ENCODE assay signal across 8 cellular contexts in genomic region chr5:150759334-150759583, GRCh38. TPM values are rescaled to one million over a fixed set of nuclear protein-coding genes. Genes with fewer than 3 reads are reported as not detected.
DNase-seq lines count a peak whose midpoint lies in the region; ATAC-seq, FAIRE-seq and TF ChIP-seq lines count a peak whose summit lies in the region.

No MANE protein-coding gene starts in this region.

- 62% methylated on average over 4 of the region's 4 CpGs for WGBS in K562 (ENCODE audit: insufficient coverage, low coverage, missing lambda C conversion rate)
- 80% methylated on average over 4 of the region's 4 CpGs for whole genome bisulfite sequencing in thymus

- DNase-seq in K562 (ENCODE audit: extremely low read depth in 1 of 4, low spot score in 3 of 4) (no peak), left lung (no peak), sciatic nerve (ENCODE audit: low spot score) (no peak), SW480 (ENCODE audit: low spot score) (no peak), islet precursor cell (no peak), HuH-7 (ENCODE audit: low spot score) (no peak)

- peaks cover 25% of the 10 kb centered on the region; the same call in 2 of the 3 replicates for H3K36me3 ChIP-seq in K562 (ENCODE audit: control insufficient read depth, insufficient read depth, low read length)
- peaks cover 0 to 22% of the 10 kb centered on the region in 2 donors for H3K36me3 ChIP-seq in left lung
- H3K36me3 ChIP-seq in thymus (ENCODE audit: control insufficient read depth, insufficient read depth), result peaks cover 6% of the 10 kb centered on the region

- H3K27me3 ChIP-seq in K562 (ENCODE audit: control insufficient read depth in 2 of 2, insufficient read depth in 2 of 2, low read length in 2 of 2), result no peaks in the 10 kb centered on the region
- no peaks in the 10 kb centered on the region for H3K27me3 ChIP-seq in left lung
- H3K27me3 ChIP-seq in thymus (ENCODE audit: control insufficient read depth, insufficient read depth), result no peaks in the 10 kb centered on the region

- peak overlapping the region; percentile 99 for H2AFZ ChIP-seq in K562 (ENCODE audit: low read depth, low read length)

- no peak for TF ChIP-seq POLR2A in K562 (conservative IDR thresholded peaks at IDR 0.05)

- H3K27ac ChIP-seq in K562 (ENCODE audit: extremely low read depth, low read depth, low read length), result peak overlapping the region; percentile 99
- H3K27ac ChIP-seq in left lung, result peak overlapping the region; percentile 95 to 96
- H3K27ac ChIP-seq in thymus (ENCODE audit: low read depth), result peak overlapping the region; percentile 97

- H3K79me2 ChIP-seq in K562 (ENCODE audit: control insufficient read depth, insufficient read depth, low read length), result peaks cover 39% of the 10 kb centered on the region

- H3K9ac ChIP-seq in K562 (ENCODE audit: insufficient read depth in 1 of 2, low read depth in 2 of 2, low read length in 2 of 2), result peak overlapping the region; percentile 91 to 94; a peak in 3 of 4 replicates

- H3K4me1 ChIP-seq in K562 (replicated peaks in 1 of 2; ENCODE audit: control insufficient read depth in 2 of 2, insufficient read depth in 2 of 2, low read length in 2 of 2) (peaks cover 8 to 29% of the 10 kb centered on the region in 2 experiments; a peak in 4 of 5 replicates), left lung (peaks cover 16 to 68% of the 10 kb centered on the region in 2 donors), thymus (ENCODE audit: control insufficient read depth, insufficient read depth, low read length) (peaks cover 10% of the 10 kb centered on the region)

- peak overlapping the region; percentile 81 for H3K4me2 ChIP-seq in K562 (ENCODE audit: insufficient read depth, low read length)

- TF ChIP-seq CTCF in K562 (IDR thresholded peaks at IDR 0.05 in 2 of 3, conservative IDR thresholded peaks at IDR 0.05 in 1 of 3; ENCODE audit: insufficient read depth in 2 of 3, low read depth in 1 of 3, low read length in 3 of 3) (no peak), left lung (IDR thresholded peaks at IDR 0.05) (no peak)

- CTCF ChIA-PET in K562 (lab: Yijun Ruan, JAX; ENCODE audit: low intra/inter-chr PET ratio), result no interaction called here

- no peak for FAIRE-seq in K562 (lab: Jason Lieb, UNC)

- no peak for TF ChIP-seq EP300 in K562 (IDR thresholded peaks at IDR 0.05; ENCODE audit: low read length)

- in situ Hi-C loops in K562 (cut with MboI), result no loop called here

- BruUV-seq in K562 (replicated peaks; lab: Mats Ljungman, UMichigan), result TSS peak; percentile 81

- no peaks in the 10 kb centered on the region for H4K20me1 ChIP-seq in K562 (replicated peaks; ENCODE audit: control insufficient read depth, insufficient read depth, low read length)

- H3K4me3 ChIP-seq in K562 (peak overlapping the region; percentile 49), left lung (peak overlapping the region; percentile 50 to 77), thymus (ENCODE audit: low read length) (peak overlapping the region; percentile 74)

- H3K9me3 ChIP-seq in K562 (replicated peaks; ENCODE audit: control insufficient read depth, insufficient read depth, low read depth, low read length), result peaks cover 3% of the 10 kb centered on the region; the same call in 1 of the 2 replicates
- H3K9me3 ChIP-seq in left lung, result no peaks in the 10 kb centered on the region
- no peaks in the 10 kb centered on the region for H3K9me3 ChIP-seq in thymus (ENCODE audit: control insufficient read depth)

- no peak for TF ChIP-seq RAD21 in K562 (CRISPR knock-in tag; conservative IDR thresholded peaks at IDR 0.05 in 1 of 2, IDR thresholded peaks at IDR 0.05 in 1 of 2)

- POLR2A ChIA-PET in K562 (lab: Yijun Ruan, JAX), result interaction anchor here (0.6 to 1.4 kb wide), 12 partner anchors 9 to 443 kb away, joined by 3 to 7 read pairs (median 3); partner anchors contain the start of genes RBM22 and SMIM3

- peak; percentile 2 for ATAC-seq in HG02610 (IDR thresholded peaks at IDR 0.05; ENCODE audit: unreplicated experiment)
- ATAC-seq in K562, result no peak
- no peak for ATAC-seq in left lung
- no peak for ATAC-seq in sciatic nerve

- intact Hi-C loops in K562 (cut with micrococcal nuclease), result loop anchor here (5.0 kb wide), 1 partner anchor 57 kb away; the partner anchor contains the start of gene RBM22
- intact Hi-C loops in left lung (cut with DNase I), result no loop called here
- intact Hi-C loops in sciatic nerve (cut with DNase I), result no loop called here

- H3K9me1 ChIP-seq in K562 (ENCODE audit: control insufficient read depth, insufficient read depth, low read length), result no peaks in the 10 kb centered on the region

TF ChIP-seq in K562, 482 proteins besides CTCF, POLR2A, EP300 and RAD21 (continues in another document):
- no peak for TF ChIP-seq SREBF2 (CRISPR knock-in tag; IDR thresholded peaks at IDR 0.05)
- TF ChIP-seq ZNF134 (CRISPR knock-in tag; conservative IDR thresholded peaks at IDR 0.05), result no peak

RNA-seq across cellular contexts. Expression of gene DCTN4, which starts 0.4 kb away (rescaled TPM):
- 64.1 and 143 TPM in 2 replicates for total RNA-seq in K562 (2011; cell fraction: chromatin; rRNA removed; ENCODE audit: low replicate concordance)
- 28.9 and 49.2 TPM in 2 replicates for total RNA-seq in K562 (2011; cell fraction: nucleolus; rRNA removed)
- 56.8 and 84.8 TPM in 2 replicates for total RNA-seq in K562 (2011; cell fraction: nucleoplasm; rRNA removed)
- total RNA-seq in K562 (2014; rRNA removed) (34.5 and 35.2 TPM in 2 replicates), K562 (2014; rRNA removed; fragmentation: Illumina TruSeq; extraction: Trizol) (51.0 and 56.8 TPM in 2 replicates), K562 (2015; rRNA removed; fragmentation: Illumina TruSeq; extraction: Trizol) (45.4 and 49.9 TPM in 2 replicates), K562 (2021) (57.0 and 64.8 TPM in 2 replicates), left lung (10 to 100 TPM; 69.5 to 70.0 TPM), sciatic nerve (69.4 TPM)
- polyA plus RNA-seq in K562 (2011; rRNA removed) (56.8 and 75.0 TPM in 2 replicates), K562 (2014; fragmentation: Illumina TruSeq; extraction: Trizol) (57.0 and 64.9 TPM in 2 replicates), K562 (2014; fragmentation: Nextera tagmentation; extraction: Ambion mirVana) (10 to 100 TPM; 20.4 to 29.6 TPM), K562 (2014; rRNA removed) (36.5 and 39.1 TPM in 2 replicates), thymus (30.5 TPM)
- 30.5 and 54.8 TPM in 2 replicates for polyA plus RNA-seq in K562 (2011; cell fraction: cytosol; rRNA removed)
- 48.6 and 85.0 TPM in 2 replicates for polyA plus RNA-seq in K562 (2011; cell fraction: nucleus; rRNA removed)
- 40.1 and 49.3 TPM in 2 replicates for polyA plus RNA-seq in K562 (2012)
- 78.1 and 119 TPM in 2 replicates for polyA minus RNA-seq in K562 (2011; rRNA and poly(A)+ RNA removed)
- 39.0 and 51.9 TPM in 2 replicates for polyA minus RNA-seq in K562 (2011; cell fraction: cytosol; rRNA and poly(A)+ RNA removed)
- polyA minus RNA-seq in K562 (2011; cell fraction: nucleus; rRNA and poly(A)+ RNA removed), result 36.8 and 62.8 TPM in 2 replicates

RNA-seq across cellular contexts. Expression of gene SMIM3, which starts 19.3 kb away (rescaled TPM):
- total RNA-seq in K562 (2011; cell fraction: chromatin; rRNA removed; ENCODE audit: low replicate concordance), result 5.3 and 6.3 TPM in 2 replicates
- total RNA-seq in K562 (2011; cell fraction: nucleolus; rRNA removed), result 3.0 and 4.2 TPM in 2 replicates
- total RNA-seq in K562 (2011; cell fraction: nucleoplasm; rRNA removed), result 5.6 and 6.4 TPM in 2 replicates
- total RNA-seq in K562 (2014; rRNA removed) (13.6 and 20.2 TPM in 2 replicates), K562 (2014; rRNA removed; fragmentation: Illumina TruSeq; extraction: Trizol) (14.6 and 15.8 TPM in 2 replicates), K562 (2015; rRNA removed; fragmentation: Illumina TruSeq; extraction: Trizol) (27.7 and 28.5 TPM in 2 replicates), K562 (2021) (13.0 and 13.7 TPM in 2 replicates), left lung (10 to 100 TPM; 16.4 to 20.1 TPM), sciatic nerve (20.4 TPM)
- polyA plus RNA-seq in K562 (2011; rRNA removed) (13.9 and 29.5 TPM in 2 replicates), K562 (2014; fragmentation: Illumina TruSeq; extraction: Trizol) (18.8 and 19.7 TPM in 2 replicates), K562 (2014; fragmentation: Nextera tagmentation; extraction: Ambion mirVana) (1 to 10 TPM; 4.1 to 6.7 TPM), K562 (2014; rRNA removed) (12.8 and 13.5 TPM in 2 replicates), thymus (30.1 TPM)
- 13.9 and 39.1 TPM in 2 replicates for polyA plus RNA-seq in K562 (2011; cell fraction: cytosol; rRNA removed)
- 7.9 and 20.9 TPM in 2 replicates for polyA plus RNA-seq in K562 (2011; cell fraction: nucleus; rRNA removed)
- polyA plus RNA-seq in K562 (2012), result 24.7 and 45.6 TPM in 2 replicates
- polyA minus RNA-seq in K562 (2011; rRNA and poly(A)+ RNA removed), result 5.6 and 14.2 TPM in 2 replicates
- 4.0 and 5.6 TPM in 2 replicates for polyA minus RNA-seq in K562 (2011; cell fraction: cytosol; rRNA and poly(A)+ RNA removed)
- 2.3 and 5.7 TPM in 2 replicates for polyA minus RNA-seq in K562 (2011; cell fraction: nucleus; rRNA and poly(A)+ RNA removed)

RNA-seq across cellular contexts. Expression of gene RBM22, which starts 58.4 kb away (rescaled TPM):
- total RNA-seq in K562 (2011; cell fraction: chromatin; rRNA removed; ENCODE audit: low replicate concordance), result 88.0 and 96.4 TPM in 2 replicates
- total RNA-seq in K562 (2011; cell fraction: nucleolus; rRNA removed), result 58.2 and 60.2 TPM in 2 replicates
- total RNA-seq in K562 (2011; cell fraction: nucleoplasm; rRNA removed), result 61.2 and 66.5 TPM in 2 replicates
- total RNA-seq in K562 (2014; rRNA removed) (31.3 and 41.6 TPM in 2 replicates), K562 (2014; rRNA removed; fragmentation: Illumina TruSeq; extraction: Trizol) (43.7 and 46.8 TPM in 2 replicates), K562 (2015; rRNA removed; fragmentation: Illumina TruSeq; extraction: Trizol) (44.8 and 45.1 TPM in 2 replicates), K562 (2021) (51.3 and 53.5 TPM in 2 replicates), left lung (10 to 100 TPM; 36.4 to 48.1 TPM), sciatic nerve (49.0 TPM)
- polyA plus RNA-seq in K562 (2011; rRNA removed) (69.9 and 77.7 TPM in 2 replicates), K562 (2014; fragmentation: Illumina TruSeq; extraction: Trizol) (73.9 and 82.2 TPM in 2 replicates), K562 (2014; fragmentation: Nextera tagmentation; extraction: Ambion mirVana) (10 to 100 TPM; 33.6 to 65.3 TPM), K562 (2014; rRNA removed) (37.1 and 38.3 TPM in 2 replicates), thymus (76.7 TPM)
- polyA plus RNA-seq in K562 (2011; cell fraction: cytosol; rRNA removed), result 24.7 and 43.4 TPM in 2 replicates
- polyA plus RNA-seq in K562 (2011; cell fraction: nucleus; rRNA removed), result 77.9 and 106 TPM in 2 replicates
- 46.4 and 48.3 TPM in 2 replicates for polyA plus RNA-seq in K562 (2012)
- 46.0 and 55.8 TPM in 2 replicates for polyA minus RNA-seq in K562 (2011; rRNA and poly(A)+ RNA removed)
- 23.2 and 30.1 TPM in 2 replicates for polyA minus RNA-seq in K562 (2011; cell fraction: cytosol; rRNA and poly(A)+ RNA removed)
- 30.6 and 46.1 TPM in 2 replicates for polyA minus RNA-seq in K562 (2011; cell fraction: nucleus; rRNA and poly(A)+ RNA removed)
